8 cellular contexts compared by ENCODE assay signal in genomic region chr11:57800444-57801184, GRCh38. TPM values are rescaled to one million over a fixed set of nuclear protein-coding genes. Genes with fewer than 3 reads are reported as not detected.
A peak's percentile ranks its signal among the peaks of the same experiment; 100 is the strongest.
DNase-seq lines count a peak whose midpoint lies in the region; ATAC-seq, FAIRE-seq and TF ChIP-seq lines count a peak whose summit lies in the region.

No MANE protein-coding gene starts in this region.

- H3K4me3 ChIP-seq in SK-N-MC (no peak overlapping the region), duodenal mucosa (ENCODE audit: low read depth in 1 of 2, low read length in 2 of 2) (peak overlapping the region in 1 of 2 donors; percentile 18), tibial artery (no peak overlapping the region)

- TF ChIP-seq POLR2A in GM12892 (IDR thresholded peaks at IDR 0.05; ENCODE audit: low read depth, low read length), result no peak

- peak; percentile 82 for ATAC-seq in HG02759 (IDR thresholded peaks at IDR 0.05; ENCODE audit: unreplicated experiment)

- FAIRE-seq in GM12892 (lab: Jason Lieb, UNC), result peak; percentile 76

- H3K27ac ChIP-seq in SK-N-MC, result no peak overlapping the region
- no peak overlapping the region for H3K27ac ChIP-seq in duodenal mucosa (ENCODE audit: low read depth, low read length)
- H3K27ac ChIP-seq in tibial artery, result peak overlapping the region in 1 of 2 donors; percentile 26

- H3K9ac ChIP-seq in SK-N-MC (ENCODE audit: insufficient read length), result peak overlapping the region; percentile 20
- H3K9ac ChIP-seq in duodenal mucosa (ENCODE audit: low read depth in 1 of 2, low read length in 2 of 2), result peak overlapping the region; percentile 4 to 58

- TF ChIP-seq CTCF in AG09319 (IDR thresholded peaks at IDR 0.05; ENCODE audit: low read depth, low read length), result peak; percentile 77
- peak; percentile 83 to 89 for TF ChIP-seq CTCF in tibial artery (IDR thresholded peaks at IDR 0.05)

- H3K9me3 ChIP-seq in SK-N-MC (ENCODE audit: low read depth, low read length), result no peaks in the 10 kb centered on the region
- no peaks in the 10 kb centered on the region for H3K9me3 ChIP-seq in duodenal mucosa (ENCODE audit: control insufficient read depth in 1 of 2, low read length in 2 of 2)
- no peaks in the 10 kb centered on the region for H3K9me3 ChIP-seq in tibial artery

- intact Hi-C loops in tibial artery (cut with DNase I; ENCODE audit: low total_unique reads), result loop anchor here (10.0 kb wide), 3 partner anchors 56 to 136 kb away; partner anchors contain the start of genes SELENOH and ZDHHC5

- H3K36me3 ChIP-seq in SK-N-MC (ENCODE audit: insufficient read depth, low read length) (peaks cover 75% of the 10 kb centered on the region), duodenal mucosa (ENCODE audit: control insufficient read depth in 1 of 2, insufficient read depth in 2 of 2, low read length in 2 of 2) (peaks cover 45 to 57% of the 10 kb centered on the region in 2 donors), tibial artery (peaks cover 54 to 76% (median 57%) of the 10 kb centered on the region in 3 donors)

- H3K4me1 ChIP-seq in duodenal mucosa (ENCODE audit: control insufficient read depth in 1 of 2, insufficient read depth in 2 of 2, low read length in 2 of 2), result peaks cover 29 to 38% of the 10 kb centered on the region in 2 donors
- H3K4me1 ChIP-seq in tibial artery, result peaks cover 0 to 32% (median 18%) of the 10 kb centered on the region in 4 donors

- no peaks in the 10 kb centered on the region for H3K27me3 ChIP-seq in duodenal mucosa (ENCODE audit: control insufficient read depth in 1 of 2, insufficient read depth in 2 of 2, low read length in 2 of 2)
- H3K27me3 ChIP-seq in tibial artery, result no peaks in the 10 kb centered on the region

- DNase-seq in AG09319 (ENCODE audit: extremely low read depth, low read depth), result peak; percentile 43
- DNase-seq in GM12892 (ENCODE audit: insufficient read length), result peak; percentile 34
- peak; percentile 89 for DNase-seq in NCI-H1092 treated with DMSO at 0.1 percent for 48 hours (lab: John Stamatoyannopoulos, UW)
- peak; percentile 48 for DNase-seq in SK-N-MC (ENCODE audit: low read depth, low spot score)
- DNase-seq in lung microvascular endothelial cell (ENCODE audit: low read depth in 2 of 2), result peak; percentile 85 to 90
- DNase-seq in tibial artery, result no peak

RNA-seq across cellular contexts. Expression of gene CTNND1, which starts 39.0 kb away (rescaled TPM):
- 17.7 TPM for polyA plus RNA-seq in GM12892 (2012; ENCODE audit: missing spikeins)
- 174 and 212 TPM in 2 replicates for total RNA-seq in lung microvascular endothelial cell

RNA-seq across cellular contexts. Expression of gene BTBD18, which starts 49.0 kb away (rescaled TPM):
- 1.0 TPM for polyA plus RNA-seq in GM12892 (2012; ENCODE audit: missing spikeins)
- not detected in 2 replicates for total RNA-seq in lung microvascular endothelial cell

RNA-seq across cellular contexts. Expression of gene SELENOH, which starts 59.3 kb away (rescaled TPM):
- 135 TPM for polyA plus RNA-seq in GM12892 (2012; ENCODE audit: missing spikeins)
- total RNA-seq in lung microvascular endothelial cell, result 66.3 and 73.8 TPM in 2 replicates

Comparison
In these comparisons a context has a peak if more than half of its experiments do, and no peak if none do; other contexts are left out.
1. DNase-seq: peak in AG09319 (single experiment), GM12892 (single experiment), NCI-H1092 treated with DMSO at 0.1 percent for 48 hours (single experiment), SK-N-MC (single experiment) and lung microvascular endothelial cell (2 of 2); none in tibial artery (0 of 2).